25 cellular contexts compared by ENCODE assay signal in the genomic region with DNA sequence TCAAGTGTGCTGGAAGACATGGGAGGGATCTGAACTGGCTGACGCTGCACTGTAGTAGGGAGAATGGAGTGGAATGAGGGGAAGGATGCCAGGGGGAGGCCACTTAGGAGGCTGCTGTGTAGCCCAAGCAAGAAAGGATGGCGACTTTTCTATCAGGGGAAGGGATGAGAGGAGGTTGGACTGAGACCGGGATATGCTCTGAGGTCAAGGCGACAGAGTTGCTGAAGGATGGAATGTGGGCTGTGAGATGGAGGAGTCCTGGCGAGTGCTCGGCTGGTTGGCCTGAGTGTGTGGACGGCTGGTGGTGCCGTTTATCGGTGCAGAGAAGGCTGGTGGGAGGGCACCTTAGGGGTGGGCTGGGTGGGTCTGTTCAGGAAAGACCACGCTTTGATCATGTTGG.
"Had no signal": no experiment of that assay in that cellular context is flagged by ENCODE, and none has a peak within 500 bp of the region (broad histone marks: within the 10 kb centered on the region; RNA-seq: fewer than 3 reads in every experiment).

No MANE protein-coding gene starts in this region.

- H3K4me3 ChIP-seq: coronary artery, gastroesophageal sphincter, heart left ventricle, hepatocyte, lung, mucosa of descending colon, prostate gland, sigmoid colon, stomach, thyroid gland had no signal

- H3K79me2 ChIP-seq: hepatocyte had no signal

- H3K4me1 ChIP-seq: prostate gland had no signal

- H3K36me3 ChIP-seq: gastroesophageal sphincter, heart left ventricle, prostate gland, sigmoid colon, stomach, thyroid gland had no signal

- H3K4me1 Mint-ChIP-seq: naive B cell had no signal

- H3K27me3 Mint-ChIP-seq: type B pancreatic cell had no signal

- H3K27me3 ChIP-seq: foreskin keratinocyte, gastroesophageal sphincter, hepatocyte, sigmoid colon, stomach, thyroid gland had no signal

- H3K9me3 Mint-ChIP-seq: mesothelial cell of epicardium; natural killer cell treated with Interleukin-12 subunit alpha and Interleukin-12 subunit beta and Interleukin-15 and Interleukin-18, amount 100 ng/mL, for 72 hours; neural crest cell; stimulated activated effector memory CD8-positive, alpha-beta T cell treated with anti-CD3 and anti-CD28 coated beads, Interleukin-12 subunit alpha, Interleukin-12 subunit beta, amount 100 ng/mL, for 72 hours had no signal

- H3K4me2 ChIP-seq: hepatocyte had no signal

- H3K36me3 Mint-ChIP-seq: mesothelial cell of epicardium; naive B cell; natural killer cell treated with Interleukin-12 subunit alpha and Interleukin-12 subunit beta and Interleukin-15 and Interleukin-18, amount 100 ng/mL, for 72 hours; type B pancreatic cell had no signal

- DNase-seq: effector memory CD8-positive, alpha-beta T cell; foreskin keratinocyte; heart left ventricle; kidney; mesenchymal stem cell; mucosa of descending colon; naive B cell; right cardiac atrium; sigmoid colon; stimulated activated CD4-positive, alpha-beta T cell treated with anti-CD3 and anti-CD28 coated beads, Interleukin-2, amount 100 ng/mL, for 24 hours; stimulated activated CD4-positive, alpha-beta T cell treated with anti-CD3 and anti-CD28 coated beads, Interleukin-4, amount 100 ng/mL, for 24 hours; stimulated activated naive CD4-positive, alpha-beta T cell treated with Interleukin-2 at 50 U/mL for 16 hours; stomach had no signal

- H2AFZ ChIP-seq: hepatocyte had no signal

- H3K27ac Mint-ChIP-seq: mesothelial cell of epicardium; natural killer cell treated with Interleukin-12 subunit alpha and Interleukin-12 subunit beta and Interleukin-15 and Interleukin-18, amount 100 ng/mL, for 72 hours; stimulated activated effector memory CD8-positive, alpha-beta T cell treated with anti-CD3 and anti-CD28 coated beads, Interleukin-12 subunit alpha, Interleukin-12 subunit beta, amount 100 ng/mL, for 72 hours; type B pancreatic cell had no signal

- H3K4me3 Mint-ChIP-seq: effector memory CD8-positive, alpha-beta T cell; mesothelial cell of epicardium; natural killer cell treated with Interleukin-12 subunit alpha and Interleukin-12 subunit beta and Interleukin-15 and Interleukin-18, amount 100 ng/mL, for 72 hours; neural crest cell; stimulated activated effector memory CD8-positive, alpha-beta T cell treated with anti-CD3 and anti-CD28 coated beads, Interleukin-12 subunit alpha, Interleukin-12 subunit beta, amount 100 ng/mL, for 72 hours; type B pancreatic cell had no signal

- H3K27ac ChIP-seq: coronary artery, epithelial cell of prostate, foreskin keratinocyte, gastroesophageal sphincter, heart left ventricle, hepatocyte, prostate gland, sigmoid colon, stomach, thyroid gland had no signal

- H3K9me3 ChIP-seq: gastroesophageal sphincter, heart left ventricle, mucosa of descending colon, prostate gland, sigmoid colon, stomach, thyroid gland had no signal
